11 cellular contexts compared by ENCODE assay signal in the genomic region with DNA sequence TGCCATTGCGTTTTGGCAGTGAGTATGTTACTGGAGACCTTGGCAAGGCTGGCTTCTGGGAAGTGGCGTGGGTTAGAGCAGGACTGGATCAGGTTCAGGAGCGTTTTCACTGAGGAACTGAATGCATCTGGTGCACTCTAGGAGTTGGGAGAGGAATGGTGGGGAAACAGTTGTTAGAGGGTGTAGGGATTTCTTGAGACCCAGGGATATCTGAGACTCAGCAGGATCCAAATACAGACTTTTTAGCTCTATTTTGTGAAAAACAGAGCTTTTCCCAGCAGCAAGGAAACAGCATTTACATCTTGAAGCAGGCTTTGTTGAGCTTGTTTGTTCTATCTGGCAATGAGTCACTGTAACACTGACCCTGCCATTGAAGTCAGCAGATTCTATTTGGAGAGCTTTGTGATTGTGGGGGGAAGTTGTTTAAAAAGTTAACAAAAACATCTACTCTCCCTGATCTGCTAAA. TPM values are rescaled to one million over a fixed set of nuclear protein-coding genes. Genes with fewer than 3 reads are reported as not detected.
DNase-seq lines count a peak whose midpoint lies in the region; ATAC-seq, FAIRE-seq and TF ChIP-seq lines count a peak whose summit lies in the region.
"Had no signal": no experiment of that assay in that cellular context is flagged by ENCODE, and none has a peak within 500 bp of the region (broad histone marks: within the 10 kb centered on the region; RNA-seq: fewer than 3 reads in every experiment).

No MANE protein-coding gene starts in this region.

- no peak overlapping the region for H3K4me3 ChIP-seq in endothelial cell of umbilical vein (replicated peaks in 1 of 3; ENCODE audit: insufficient read depth in 1 of 3, low read depth in 1 of 3, low read length in 3 of 3)
- H3K4me3 ChIP-seq in thoracic aorta: peak overlapping the region; percentile 8
- H3K4me3 ChIP-seq in Karpas-422 (ENCODE audit: low read length): no peak overlapping the region
- H3K4me3 ChIP-seq: SJSA1 had no signal

- CTCF ChIA-PET in endothelial cell of umbilical vein (lab: Charles Lee): interaction anchor here (1.5 to 2.3 kb wide), 2 partner anchors 10 to 257 kb away, joined by 3 to 8 read pairs; no protein-coding TSS in a partner anchor

- H3K9me3 ChIP-seq in endothelial cell of umbilical vein (replicated peaks; ENCODE audit: control insufficient read depth, insufficient read depth, low read length) (no peaks in the 10 kb centered on the region), thoracic aorta (no peaks in the 10 kb centered on the region), Karpas-422 (ENCODE audit: low read length) (peaks cover 5% of the 10 kb centered on the region)
- H3K9me3 ChIP-seq: esophagus squamous epithelium, SJSA1 had no signal

- H3K36me3 ChIP-seq in endothelial cell of umbilical vein (ENCODE audit: control insufficient read depth in 2 of 2, extremely low read depth in 1 of 2, insufficient read depth in 2 of 2, low read length in 2 of 2): no peaks in the 10 kb centered on the region
- H3K36me3 ChIP-seq in thoracic aorta: no peaks in the 10 kb centered on the region
- H3K36me3 ChIP-seq in Karpas-422 (ENCODE audit: insufficient read depth, low read length): no peaks in the 10 kb centered on the region
- H3K36me3 ChIP-seq: esophagus squamous epithelium, SJSA1 had no signal

- no peaks in the 10 kb centered on the region for H3K9me1 ChIP-seq in endothelial cell of umbilical vein (replicated peaks; ENCODE audit: control insufficient read depth, extremely low read depth, insufficient read depth, low read length)

- H3K79me2 ChIP-seq in endothelial cell of umbilical vein (ENCODE audit: control insufficient read depth, insufficient read depth, low read length) (no peaks in the 10 kb centered on the region), Karpas-422 (ENCODE audit: low read length) (no peaks in the 10 kb centered on the region)

- no peaks in the 10 kb centered on the region; the same call in 1 of the 2 replicates for H3K9me2 ChIP-seq in Karpas-422 (replicated peaks; ENCODE audit: insufficient read depth, low read length)

- H3K9ac ChIP-seq in endothelial cell of umbilical vein (replicated peaks; ENCODE audit: extremely low read depth, insufficient read depth, low read length) (no peak overlapping the region), Karpas-422 (ENCODE audit: low read length) (no peak overlapping the region)
- H3K9ac ChIP-seq: KMS-11 had no signal

- intact Hi-C loops in endothelial cell of umbilical vein (cut with micrococcal nuclease): no loop called here

- FAIRE-seq in endothelial cell of umbilical vein (lab: Jason Lieb, UNC): no peak

- H3K4me1 ChIP-seq in endothelial cell of umbilical vein (ENCODE audit: control insufficient read depth, extremely low read depth, insufficient read depth, low read length): peaks cover 6% of the 10 kb centered on the region
- peaks cover 16 to 24% of the 10 kb centered on the region in 2 donors for H3K4me1 ChIP-seq in thoracic aorta (ENCODE audit: control insufficient read depth in 1 of 2, low read depth in 2 of 2)
- no peaks in the 10 kb centered on the region for H3K4me1 ChIP-seq in Karpas-422 (ENCODE audit: low read length)
- H3K4me1 ChIP-seq: SJSA1 had no signal

- TF ChIP-seq CTCF in endothelial cell of umbilical vein (IDR thresholded peaks at IDR 0.05; ENCODE audit: extremely low read depth in 1 of 2, insufficient read depth in 1 of 2, low read depth in 1 of 2, low read length in 2 of 2) (no peak), thoracic aorta (IDR thresholded peaks at IDR 0.05) (no peak)

- H3K4me2 ChIP-seq in endothelial cell of umbilical vein (ENCODE audit: insufficient read depth, low read length) (no peak overlapping the region), Karpas-422 (ENCODE audit: low read depth, low read length, poor library complexity, severe bottlenecking) (no peak overlapping the region)
- H3K4me2 ChIP-seq: KMS-11 had no signal

- no peak for ATAC-seq in thoracic aorta (ENCODE audit: insufficient number of reproducible peaks, low FRiP score, low read depth)

- POLR2A ChIA-PET in endothelial cell of umbilical vein (lab: Charles Lee): no interaction called here

- H4K20me1 ChIP-seq in endothelial cell of umbilical vein (replicated peaks; ENCODE audit: control insufficient read depth, extremely low read depth, insufficient read depth, low read length) (no peaks in the 10 kb centered on the region), Karpas-422 (ENCODE audit: insufficient read depth, low read depth, low read length) (no peaks in the 10 kb centered on the region)

- H2AFZ ChIP-seq in endothelial cell of umbilical vein (ENCODE audit: low read depth, low read length): peak overlapping the region; percentile 59
- H2AFZ ChIP-seq in Karpas-422 (ENCODE audit: low read length): no peak overlapping the region

- no peak for TF ChIP-seq POLR2A in endothelial cell of umbilical vein (IDR thresholded peaks at IDR 0.05; ENCODE audit: low read depth, low read length)

- H3K27ac ChIP-seq in endothelial cell of umbilical vein (ENCODE audit: insufficient read depth, low read depth, low read length): no peak overlapping the region
- H3K27ac ChIP-seq in thoracic aorta: peak overlapping the region in 1 of 2 donors; percentile 2
- H3K27ac ChIP-seq in Karpas-422 (ENCODE audit: low read length): no peak overlapping the region
- H3K27ac ChIP-seq: KMS-11, SJSA1 had no signal

- DNase-seq in NCI-H2029 (lab: John Stamatoyannopoulos, UW) (peak; percentile 91), endothelial cell of umbilical vein (ENCODE audit: low read depth, low spot score) (peak; percentile 61), lung microvascular endothelial cell (ENCODE audit: low read depth in 2 of 2) (peak; percentile 5), thoracic aorta (ENCODE audit: low spot score) (no peak), dedifferentiated amniotic fluid mesenchymal stem cell (ENCODE audit: extremely low spot score) (no peak), AG08395 (ENCODE audit: low spot score) (no peak), Karpas-422 (no peak)
- DNase-seq in stimulated activated naive CD4-positive, alpha-beta T cell treated with Interleukin-2 at 50 U/mL for 16 hours (lab: John Stamatoyannopoulos, UW): no peak
- DNase-seq: esophagus squamous epithelium had no signal

- H3K27me3 ChIP-seq in endothelial cell of umbilical vein (ENCODE audit: control insufficient read depth in 2 of 2, insufficient read depth in 2 of 2, low read length in 2 of 2) (no peaks in the 10 kb centered on the region), thoracic aorta (replicated peaks; ENCODE audit: insufficient read depth) (no peaks in the 10 kb centered on the region), Karpas-422 (ENCODE audit: low read length) (no peaks in the 10 kb centered on the region)
- H3K27me3 ChIP-seq: esophagus squamous epithelium, SJSA1 had no signal

- BruUV-seq in endothelial cell of umbilical vein (replicated peaks; lab: Mats Ljungman, UMichigan): no TSS peak

- dilution Hi-C loops in endothelial cell of umbilical vein (cut with MboI; ENCODE audit: extremely low pct_ligation_motif_present, low sequenced_read_pairs): no loop called here

TF ChIP-seq in endothelial cell of umbilical vein, 7 proteins besides CTCF, POLR2A, EP300 and RAD21:
- no peak for TF ChIP-seq EZH2 (IDR thresholded peaks at IDR 0.05; ENCODE audit: borderline replicate concordance, low read depth, low read length, severe bottlenecking)
- TF ChIP-seq JUN (IDR thresholded peaks at IDR 0.05; ENCODE audit: borderline replicate concordance, insufficient read depth, insufficient read length, low read depth): peak; percentile 57
- TF ChIP-seq FOS (IDR thresholded peaks at IDR 0.05; ENCODE audit: borderline replicate concordance, insufficient read depth, low read length): peak; percentile 19
- TF ChIP-seq, protein P1, sequence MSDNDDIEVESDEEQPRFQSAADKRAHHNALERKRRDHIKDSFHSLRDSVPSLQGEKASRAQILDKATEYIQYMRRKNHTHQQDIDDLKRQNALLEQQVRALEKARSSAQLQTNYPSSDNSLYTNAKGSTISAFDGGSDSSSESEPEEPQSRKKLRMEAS (IDR thresholded peaks at IDR 0.05; ENCODE audit: insufficient read depth, insufficient read length): no peak
- TF ChIP-seq GATA2 (IDR thresholded peaks at IDR 0.05; ENCODE audit: insufficient read depth, insufficient read length, low read depth, low read length): no peak

RNA-seq across cellular contexts. Expression of gene NRIP1, which starts 56.9 kb away (rescaled TPM):
- total RNA-seq in endothelial cell of umbilical vein (24.0 and 26.6 TPM in 2 replicates), lung microvascular endothelial cell (29.6 and 57.1 TPM in 2 replicates), thoracic aorta (10 to 100 TPM; 11.9 to 30.9 TPM)
- 1.9 and 2.8 TPM in 2 replicates for polyA plus RNA-seq in endothelial cell of umbilical vein
- 4.1 and 4.2 TPM in 2 replicates for polyA plus RNA-seq in endothelial cell of umbilical vein (2011; cell fraction: cytosol; rRNA removed)
- 8.9 and 10.1 TPM in 2 replicates for polyA plus RNA-seq in endothelial cell of umbilical vein (2011; cell fraction: nucleus; rRNA removed)
- polyA plus RNA-seq in endothelial cell of umbilical vein (2012): 14.3 and 26.8 TPM in 2 replicates
- 13.0 and 26.7 TPM in 2 replicates for polyA minus RNA-seq in endothelial cell of umbilical vein
- polyA minus RNA-seq in endothelial cell of umbilical vein (2011; cell fraction: cytosol; rRNA and poly(A)+ RNA removed): 6.0 TPM
- polyA minus RNA-seq in endothelial cell of umbilical vein (2011; cell fraction: nucleus; rRNA and poly(A)+ RNA removed): 27.3 and 28.9 TPM in 2 replicates
- total RNA-seq in Karpas-422 (2014; rRNA removed; shearing (Covaris generic); ENCODE audit: low replicate concordance): not detected in 2 replicates

Comparison
In these comparisons a context has a peak if more than half of its experiments do, and no peak if none do; other contexts are left out.
1. DNase-seq: peak in NCI-H2029 (single experiment), endothelial cell of umbilical vein (single experiment) and lung microvascular endothelial cell (2 of 2); none in thoracic aorta (single experiment), dedifferentiated amniotic fluid mesenchymal stem cell (single experiment), stimulated activated naive CD4-positive, alpha-beta T cell treated with Interleukin-2 at 50 U/mL for 16 hours (single experiment), AG08395 (single experiment) and Karpas-422 (single experiment).
2. RNA of gene NRIP1, which starts 56.9 kb away (total RNA-seq): 29.6 to 57.1 TPM in lung microvascular endothelial cell, 11.9 to 30.9 TPM in thoracic aorta and 24.0 to 26.6 TPM in endothelial cell of umbilical vein; not detected in Karpas-422; every median in the first group is over 10 times any median in the second.